17 cellular contexts compared by ENCODE assay signal in genomic region chr22:17944205-17944725, GRCh38.
DNase-seq lines count a peak whose midpoint lies in the region; ATAC-seq and TF ChIP-seq lines count a peak whose summit lies in the region.
"Had no signal": no experiment of that assay in that cellular context is flagged by ENCODE, and none has a peak within 500 bp of the region (broad histone marks: within the 10 kb centered on the region; RNA-seq: fewer than 3 reads in every experiment).

No MANE protein-coding gene starts in this region.

- no peaks in the 10 kb centered on the region for H3K36me3 ChIP-seq in iPS-20b (ENCODE audit: insufficient read depth, low read depth, low read length)

- H3K27ac ChIP-seq in C4-2B (peak overlapping the region; percentile 60), iPS-20b (ENCODE audit: low read length) (no peak overlapping the region)

- H3K4me3 ChIP-seq in iPS-20b (ENCODE audit: low read length): no peak overlapping the region

- no peak for ATAC-seq in omental fat pad (ENCODE audit: low FRiP score)
- ATAC-seq in GM19328 (IDR thresholded peaks at IDR 0.05; ENCODE audit: unreplicated experiment): no peak
- ATAC-seq in HG03439 (IDR thresholded peaks at IDR 0.05; ENCODE audit: unreplicated experiment): no peak
- ATAC-seq: effector memory CD8-positive, alpha-beta T cell had no signal

- peaks cover 32% of the 10 kb centered on the region for H3K4me1 ChIP-seq in iPS-20b (ENCODE audit: insufficient read depth, low read length)

- DNase-seq in SK-N-DZ (ENCODE audit: low spot score) (peak; percentile 61), retina (peak; percentile 75), activated gamma-delta T cell treated with Interleukin-2 at 50 U/mL for 16 hours (no peak), omental fat pad (ENCODE audit: low spot score) (no peak)
- DNase-seq: activated CD4-positive, alpha-beta T cell treated with anti-CD3 and anti-CD28 coated beads, Interleukin-2, amount 10 ng/mL, durations not matched to agents 7 days and 5 days; activated T-cell treated with anti-CD3 and anti-CD28 coated beads, Interleukin-2, amount 50 U/mL, for 48 hours; amniotic stem cell; effector memory CD8-positive, alpha-beta T cell; EL; Kasumi-1; NCI-H187 treated with DMSO at 0.1 percent for 48 hours; stimulated activated CD4-positive, alpha-beta T cell treated with anti-CD3 and anti-CD28 coated beads, Interleukin-4, amount 100 ng/mL, for 1 hour; stimulated activated naive CD4-positive, alpha-beta T cell treated with Interleukin-2 at 50 U/mL for 16 hours had no signal

- no peak for TF ChIP-seq CTCF in C4-2B (conservative IDR thresholded peaks at IDR 0.05)
- no peak for TF ChIP-seq CTCF in omental fat pad (IDR thresholded peaks at IDR 0.05)

- no peaks in the 10 kb centered on the region for H3K27me3 ChIP-seq in iPS-20b (ENCODE audit: insufficient read depth, low read length)

- peak overlapping the region; percentile 13; the same call in 1 of the 2 replicates for H3K9ac ChIP-seq in iPS-20b (ENCODE audit: low read depth, low read length)

- no peaks in the 10 kb centered on the region for H3K9me3 ChIP-seq in iPS-20b (ENCODE audit: insufficient read depth, low read depth, low read length)

Comparison
In these comparisons a context has a peak if more than half of its experiments do, and no peak if none do; other contexts are left out.
1. DNase-seq: peak in SK-N-DZ (single experiment) and retina (single experiment); none in activated gamma-delta T cell treated with Interleukin-2 at 50 U/mL for 16 hours (single experiment) and omental fat pad (single experiment).